ENCODE assay signal across 19 cellular contexts in the genomic region with DNA sequence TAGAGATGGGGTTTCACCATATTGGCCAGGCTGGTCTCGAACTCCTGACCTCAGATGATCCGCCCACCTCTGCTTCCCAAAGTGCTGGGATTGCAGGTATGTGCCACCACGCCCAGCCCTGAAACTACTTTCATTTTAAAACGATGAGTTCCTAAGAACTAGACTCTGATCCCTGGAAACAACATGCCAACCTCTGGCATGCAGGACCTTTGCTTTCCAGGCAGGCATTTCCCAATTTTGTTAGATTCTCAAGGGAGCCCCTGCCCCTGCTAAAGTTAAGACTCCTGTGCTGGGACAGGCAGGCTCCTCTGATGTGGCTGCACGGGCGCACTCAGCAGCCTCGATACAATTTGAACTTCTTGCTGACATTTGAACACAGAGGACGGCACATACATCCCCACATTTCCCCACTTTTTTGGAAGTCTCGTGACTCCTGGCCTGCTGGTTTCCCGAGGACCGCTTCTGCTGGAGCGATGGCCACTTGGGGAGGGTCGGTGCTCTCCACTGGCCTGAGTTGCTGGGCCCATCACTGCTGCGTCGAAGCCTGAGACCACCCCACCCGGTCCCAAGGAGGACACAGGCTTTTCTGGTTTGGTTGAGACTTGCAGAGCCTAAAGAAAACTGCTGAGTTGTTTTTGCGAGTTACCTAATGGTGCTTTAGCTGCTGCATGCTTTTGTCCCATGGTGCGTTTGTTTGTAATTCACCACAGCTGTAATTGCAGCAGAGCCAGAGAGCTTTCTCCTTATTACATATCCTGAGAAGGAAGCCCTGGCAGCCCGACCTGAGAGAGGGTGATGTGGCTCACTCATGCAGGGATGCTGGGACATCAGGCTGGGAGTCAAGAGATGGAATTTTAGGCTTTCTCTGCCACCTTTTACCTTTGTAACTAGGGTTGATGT. TPM values are rescaled to one million over a fixed set of nuclear protein-coding genes. Genes with fewer than 3 reads are reported as not detected.
DNase-seq lines count a peak whose midpoint lies in the region; ATAC-seq and TF ChIP-seq lines count a peak whose summit lies in the region.
"Had no signal": no experiment of that assay in that cellular context is flagged by ENCODE, and none has a peak within 500 bp of the region (broad histone marks: within the 10 kb centered on the region; RNA-seq: fewer than 3 reads in every experiment).

No MANE protein-coding gene starts in this region.

- no peaks in the 10 kb centered on the region for H3K27me3 ChIP-seq in HUES64 (ENCODE audit: insufficient read depth, low read length)
- H3K27me3 ChIP-seq in neural progenitor cell: no peaks in the 10 kb centered on the region
- H3K27me3 ChIP-seq: heart left ventricle had no signal

- peaks cover 88% of the 10 kb centered on the region for H3K79me2 ChIP-seq in neural progenitor cell (ENCODE audit: low read depth)

- no peak overlapping the region for H2AFZ ChIP-seq in neural progenitor cell (replicated peaks)

- peaks cover 23% of the 10 kb centered on the region for H3K4me1 ChIP-seq in HUES64 (ENCODE audit: insufficient read depth, low read length)
- H3K4me1 ChIP-seq in neural progenitor cell: peaks cover 18% of the 10 kb centered on the region

- DNase-seq in AG10803 (ENCODE audit: low read depth) (peak; percentile 77), fibroblast of the aortic adventitia (ENCODE audit: low read depth) (peak; percentile 77), neural progenitor cell (ENCODE audit: low spot score) (no peak), inferior parietal cortex (ENCODE audit: extremely low spot score) (no peak), NCI-H1105 treated with DMSO at 0.1 percent for 48 hours (lab: John Stamatoyannopoulos, UW) (no peak), middle frontal gyrus (ENCODE audit: extremely low spot score, low spot score) (no peak)
- DNase-seq: activated B cell treated with CpG ODN at 0.5 μM for 24 hours; activated CD8-positive, alpha-beta memory T cell treated with anti-CD3 and anti-CD28 coated beads, Interleukin-2, amount 50 U/mL, for 4 hours; AML-193; KBM-7; NCI-H1105; NCI-H446 treated with DMSO at 0.1 percent for 48 hours; PC-3; stimulated activated naive CD4-positive, alpha-beta T cell had no signal

- TF ChIP-seq CTCF in AG10803 (conservative IDR thresholded peaks at IDR 0.05; ENCODE audit: low read length): no peak
- TF ChIP-seq CTCF in fibroblast of the aortic adventitia (IDR thresholded peaks at IDR 0.05; ENCODE audit: insufficient read depth, low read length): no peak
- no peak for TF ChIP-seq CTCF in neural progenitor cell (IDR thresholded peaks at IDR 0.05)

- peak overlapping the region; percentile 46 for H3K27ac Mint-ChIP-seq in neural progenitor cell
- H3K27ac Mint-ChIP-seq: activated B cell treated with CpG ODN at 0.5 μM for 24 hours; activated naive CD8-positive, alpha-beta T cell had no signal

- H3K9me3 Mint-ChIP-seq in neural progenitor cell: peaks cover 5% of the 10 kb centered on the region
- H3K9me3 Mint-ChIP-seq: activated B cell treated with CpG ODN at 0.5 μM for 24 hours; central memory CD8-positive, alpha-beta T cell had no signal

- H3K36me3 Mint-ChIP-seq in neural progenitor cell: peaks cover 17% of the 10 kb centered on the region
- H3K36me3 Mint-ChIP-seq: activated naive CD8-positive, alpha-beta T cell had no signal

- 85% methylated on average over 19 of the region's 19 CpGs for WGBS in HUES64

- no peak for ATAC-seq in GM19351 (IDR thresholded peaks at IDR 0.05; ENCODE audit: unreplicated experiment)
- ATAC-seq: heart left ventricle, PC-3 had no signal

- H3K4me3 ChIP-seq in AG10803 (ENCODE audit: low read length) (peak overlapping the region; percentile 2; the same call in 1 of the 2 replicates), HUES64 (ENCODE audit: low read length) (no peak overlapping the region), fibroblast of the aortic adventitia (ENCODE audit: low read depth, low read length) (peak overlapping the region; percentile 18), neural progenitor cell (no peak overlapping the region)
- H3K4me3 ChIP-seq: heart left ventricle had no signal

- peaks cover 53% of the 10 kb centered on the region for H3K4me1 Mint-ChIP-seq in neural progenitor cell

- H3F3A ChIP-seq in neural progenitor cell (ENCODE audit: low read depth): peaks cover 11% of the 10 kb centered on the region

- H3K4me2 ChIP-seq in neural progenitor cell: no peak overlapping the region

- H3K4me3 Mint-ChIP-seq in neural progenitor cell: peak overlapping the region; percentile 22
- H3K4me3 Mint-ChIP-seq: activated B cell treated with CpG ODN at 0.5 μM for 24 hours; activated naive CD8-positive, alpha-beta T cell; central memory CD8-positive, alpha-beta T cell had no signal

- no peaks in the 10 kb centered on the region for H3K9me3 ChIP-seq in HUES64 (ENCODE audit: insufficient read depth, low read depth, low read length)
- no peaks in the 10 kb centered on the region for H3K9me3 ChIP-seq in neural progenitor cell (ENCODE audit: low read depth)
- H3K9me3 ChIP-seq: heart left ventricle had no signal

- H3K27ac ChIP-seq in HUES64 (ENCODE audit: low read depth, low read length) (no peak overlapping the region), neural progenitor cell (no peak overlapping the region)

- no peaks in the 10 kb centered on the region for H3K36me3 ChIP-seq in HUES64 (ENCODE audit: insufficient read depth, low read length)
- H3K36me3 ChIP-seq in neural progenitor cell: no peaks in the 10 kb centered on the region

- peaks cover 82% of the 10 kb centered on the region for H4K20me1 ChIP-seq in neural progenitor cell (ENCODE audit: low read depth)

- peak overlapping the region; percentile 47 for H3K9ac ChIP-seq in HUES64 (ENCODE audit: low read depth, low read length)
- H3K9ac ChIP-seq in neural progenitor cell: peak overlapping the region; percentile 11

- H3K27me3 Mint-ChIP-seq in neural progenitor cell (ENCODE audit: insufficient read depth, low read depth): no peaks in the 10 kb centered on the region
- H3K27me3 Mint-ChIP-seq: activated B cell treated with CpG ODN at 0.5 μM for 24 hours; activated naive CD8-positive, alpha-beta T cell; central memory CD8-positive, alpha-beta T cell had no signal

RNA-seq across cellular contexts. Expression of a gene that starts 8.2 kb away (rescaled TPM):
- polyA plus RNA-seq in HUES64 (2013, experiment 1 of 2): 14.7 TPM
- polyA plus RNA-seq in HUES64 (2013, experiment 2 of 2): 18.6 TPM
- 8.9 and 14.0 TPM in 2 replicates for total RNA-seq in fibroblast of the aortic adventitia (ENCODE audit: low replicate concordance)
- total RNA-seq in neural progenitor cell (ENCODE audit: low replicate concordance): 12.6 and 17.6 TPM in 2 replicates

Comparison
In these comparisons a context has a peak if more than half of its experiments do, and no peak if none do; other contexts are left out.
1. DNase-seq: peak in AG10803 (single experiment) and fibroblast of the aortic adventitia (single experiment); none in neural progenitor cell (single experiment), inferior parietal cortex (single experiment), NCI-H1105 treated with DMSO at 0.1 percent for 48 hours (single experiment) and middle frontal gyrus (single experiment).
2. H3K4me3 ChIP-seq: peak in AG10803 (single experiment) and fibroblast of the aortic adventitia (single experiment); none in HUES64 (single experiment) and neural progenitor cell (single experiment).